ENCODE assay signal across 19 cellular contexts in genomic region chr18:36770315-36770946, GRCh38.
"Had no signal": no experiment of that assay in that cellular context is flagged by ENCODE, and none has a peak within 500 bp of the region (broad histone marks: within the 10 kb centered on the region; RNA-seq: fewer than 3 reads in every experiment).

No MANE protein-coding gene starts in this region.

- H3K4me3 ChIP-seq: neural progenitor cell, skin epidermis, tibial nerve, vagina had no signal

- H3K27me3 Mint-ChIP-seq: activated CD4-positive, alpha-beta T cell treated with anti-CD3 and anti-CD28 coated beads, Interleukin-2, amount 10 ng/mL, durations not matched to agents 7 days and 5 days; stimulated activated naive CD8-positive, alpha-beta T cell treated with anti-CD3 and anti-CD28 coated beads, Interleukin-15, Interleukin-2, amounts not matched to agents 100 ng/mL and 50 ng/mL, for 24 hours had no signal

- H3K36me3 ChIP-seq: brain microvascular endothelial cell, vagina had no signal

- H3K27me3 ChIP-seq: brain microvascular endothelial cell, neural progenitor cell, tibial nerve, vagina had no signal

- H3K9me3 ChIP-seq: tibial nerve, vagina had no signal

- H3K27ac Mint-ChIP-seq: activated CD4-positive, alpha-beta T cell treated with anti-CD3 and anti-CD28 coated beads, Interleukin-2, amount 10 ng/mL, durations not matched to agents 7 days and 5 days; activated CD8-positive, alpha-beta T cell treated with anti-CD3 and anti-CD28 coated beads, Interleukin-2, amount 10 ng/mL, durations not matched to agents 7 days and 5 days; activated naive CD4-positive, alpha-beta T cell treated with anti-CD3 and anti-CD28 coated beads for 36 hours; activated T-cell treated with anti-CD3 and anti-CD28 coated beads, Interleukin-2, amount 50 U/mL, for 24 hours; endodermal cell; neural progenitor cell; progenitor cell of endocrine pancreas; stimulated activated naive CD8-positive, alpha-beta T cell treated with anti-CD3 and anti-CD28 coated beads, Interleukin-15, Interleukin-2, amounts not matched to agents 100 ng/mL and 50 ng/mL, for 24 hours had no signal

- H3K27ac ChIP-seq: brain microvascular endothelial cell, epithelial cell of prostate, neural progenitor cell, vagina had no signal

- H3K9me3 Mint-ChIP-seq: activated CD4-positive, alpha-beta T cell treated with anti-CD3 and anti-CD28 coated beads, Interleukin-2, amount 10 ng/mL, durations not matched to agents 7 days and 5 days; activated naive CD4-positive, alpha-beta T cell treated with anti-CD3 and anti-CD28 coated beads for 36 hours; activated T-cell treated with anti-CD3 and anti-CD28 coated beads, Interleukin-2, amount 50 U/mL, for 24 hours; activated T-helper 2 cell treated with anti-CD3 and anti-CD28 coated beads, Interferon-gamma antibody, Interleukin-2, Interleukin-4, amounts not matched to agents 10 μg/mL and 5 μg/mL and 100 μg/mL, durations not matched to agents 14 hours and 24 hours and 36 hours; endodermal cell; neural progenitor cell; stimulated activated naive CD8-positive, alpha-beta T cell treated with anti-CD3 and anti-CD28 coated beads, Interleukin-15, Interleukin-2, amounts not matched to agents 100 ng/mL and 50 ng/mL, for 24 hours had no signal

- ATAC-seq: activated CD4-positive, CD25-positive, alpha-beta regulatory T cell treated with anti-CD3 and anti-CD28 coated beads, Interleukin-2, amount 50 U/mL, for 24 hours; activated CD8-positive, alpha-beta T cell treated with anti-CD3 and anti-CD28 coated beads, Interleukin-2, amount 10 ng/mL, durations not matched to agents 7 days and 5 days had no signal

- H3K4me1 Mint-ChIP-seq: endodermal cell had no signal

- H3K4me3 Mint-ChIP-seq: activated CD4-positive, alpha-beta T cell treated with anti-CD3 and anti-CD28 coated beads, Interleukin-2, amount 10 ng/mL, durations not matched to agents 7 days and 5 days; activated CD8-positive, alpha-beta T cell treated with anti-CD3 and anti-CD28 coated beads, Interleukin-2, amount 10 ng/mL, durations not matched to agents 7 days and 5 days; activated naive CD4-positive, alpha-beta T cell treated with anti-CD3 and anti-CD28 coated beads for 36 hours; activated T-cell treated with anti-CD3 and anti-CD28 coated beads, Interleukin-2, amount 50 U/mL, for 24 hours; endodermal cell; neural progenitor cell; stimulated activated naive CD8-positive, alpha-beta T cell treated with anti-CD3 and anti-CD28 coated beads, Interleukin-15, Interleukin-2, amounts not matched to agents 100 ng/mL and 50 ng/mL, for 24 hours had no signal

- H3K4me1 ChIP-seq: neural progenitor cell, vagina had no signal

- DNase-seq: activated CD4-positive, alpha-beta T cell treated with anti-CD3 and anti-CD28 coated beads, Interleukin-2, amount 10 ng/mL, durations not matched to agents 7 days and 5 days; activated T-cell treated with anti-CD3 and anti-CD28 coated beads, Interleukin-2, amount 50 U/mL, for 24 hours; aorta; brain microvascular endothelial cell; central memory CD4-positive, alpha-beta T cell; kidney; mammary epithelial cell had no signal
